Comparison of ENCODE assay signal across 21 cellular contexts in genomic region chr4:104393649-104394048, GRCh38.
DNase-seq lines count a peak whose midpoint lies in the region; ATAC-seq, FAIRE-seq and TF ChIP-seq lines count a peak whose summit lies in the region.
"Had no signal": no experiment of that assay in that cellular context is flagged by ENCODE, and none has a peak within 500 bp of the region (broad histone marks: within the 10 kb centered on the region; RNA-seq: fewer than 3 reads in every experiment).

No MANE protein-coding gene starts in this region.

- no peaks in the 10 kb centered on the region for H3K9me3 ChIP-seq in endocrine pancreas (ENCODE audit: control insufficient read depth, low read length)
- H3K9me3 ChIP-seq: neutrophil had no signal

- H3K56ac ChIP-seq in mesendoderm (ENCODE audit: low read length): no peak overlapping the region

- H3K9ac ChIP-seq in endocrine pancreas (ENCODE audit: control insufficient read depth, insufficient read depth, low read length) (no peak overlapping the region), mesendoderm (ENCODE audit: low read length) (no peak overlapping the region)

- ATAC-seq in HG02885 (IDR thresholded peaks at IDR 0.05; ENCODE audit: poor library complexity, unreplicated experiment) (no peak), HG02623 (IDR thresholded peaks at IDR 0.05; ENCODE audit: unreplicated experiment) (no peak)
- ATAC-seq: activated CD4-positive, CD25-positive, alpha-beta regulatory T cell treated with anti-CD3 and anti-CD28 coated beads, Interleukin-2, amount 50 U/mL, for 24 hours; activated CD8-positive, alpha-beta T cell treated with anti-CD3 and anti-CD28 coated beads for 36 hours; HepG2; stimulated activated memory B cell treated with anti-CD40 and anti-IgM and Interleukin-4, amounts not matched to agents 10 μg/mL and 1 μg/mL and 100 μg/mL, for 72 hours had no signal

- intact Hi-C loops in activated T-helper 1 cell treated with anti-CD3 and anti-CD28 coated beads, Interleukin-12 subunit alpha, Interleukin-12 subunit beta, Interleukin-2, Interleukin-4 antibody, amounts not matched to agents 30 ng/mL and 10 ng/mL and 1 ng/mL, durations not matched to agents 14 hours and 24 hours and 36 hours (cut with micrococcal nuclease): no loop called here

- H2AK5ac ChIP-seq in mesendoderm (ENCODE audit: low read length): no peak overlapping the region

- no peak overlapping the region for H2BK5ac ChIP-seq in mesendoderm (ENCODE audit: low read length)

- no peak overlapping the region for H2BK120ac ChIP-seq in mesendoderm (ENCODE audit: low read depth, low read length)

- H3K4me3 ChIP-seq in endocrine pancreas (ENCODE audit: control insufficient read depth, insufficient read depth, low read length) (peak overlapping the region; percentile 92), mesendoderm (ENCODE audit: low read length) (no peak overlapping the region)
- H3K4me3 ChIP-seq: lung had no signal

- no peak for TF ChIP-seq CTCF in D721Med (IDR thresholded peaks at IDR 0.05; ENCODE audit: insufficient read depth, missing control alignments)

- H3K4ac ChIP-seq in mesendoderm (ENCODE audit: low read depth, low read length): no peak overlapping the region

- no peak overlapping the region for H3K4me3 Mint-ChIP-seq in activated T-helper 1 cell treated with anti-CD3 and anti-CD28 coated beads, Interleukin-12 subunit alpha, Interleukin-12 subunit beta, Interleukin-2, Interleukin-4 antibody, amounts not matched to agents 30 ng/mL and 10 ng/mL and 1 ng/mL, durations not matched to agents 14 hours and 24 hours and 36 hours
- H3K4me3 Mint-ChIP-seq: activated CD8-positive, alpha-beta T cell treated with anti-CD3 and anti-CD28 coated beads for 36 hours; immature natural killer cell; stimulated activated memory B cell treated with anti-CD40 and anti-IgM and Interleukin-4, amounts not matched to agents 10 μg/mL and 1 μg/mL and 100 μg/mL, for 72 hours had no signal

- no peaks in the 10 kb centered on the region for H3K36me3 ChIP-seq in endocrine pancreas (ENCODE audit: control insufficient read depth, insufficient read depth, low read length)
- no peaks in the 10 kb centered on the region for H3K36me3 ChIP-seq in mesendoderm (ENCODE audit: control insufficient read depth, insufficient read depth, low read length)
- H3K36me3 ChIP-seq: brain microvascular endothelial cell, neutrophil had no signal

- no peaks in the 10 kb centered on the region for H3K9me3 Mint-ChIP-seq in activated T-helper 1 cell treated with anti-CD3 and anti-CD28 coated beads, Interleukin-12 subunit alpha, Interleukin-12 subunit beta, Interleukin-2, Interleukin-4 antibody, amounts not matched to agents 30 ng/mL and 10 ng/mL and 1 ng/mL, durations not matched to agents 14 hours and 24 hours and 36 hours
- H3K9me3 Mint-ChIP-seq: activated CD8-positive, alpha-beta T cell treated with anti-CD3 and anti-CD28 coated beads for 36 hours; stimulated activated memory B cell treated with anti-CD40 and anti-IgM and Interleukin-4, amounts not matched to agents 10 μg/mL and 1 μg/mL and 100 μg/mL, for 72 hours had no signal

- H4K8ac ChIP-seq in mesendoderm (ENCODE audit: low read depth, low read length): no peak overlapping the region

- H3K79me1 ChIP-seq in mesendoderm (ENCODE audit: low read length): no peaks in the 10 kb centered on the region

- no CpG with 5 or more reads among the region's 2 CpGs for WGBS in mesendoderm (ENCODE audit: extremely low coverage, insufficient coverage, low lambda C conversion rate)

- H3K4me2 ChIP-seq in mesendoderm (ENCODE audit: low read length): no peak overlapping the region

- H3K79me2 ChIP-seq in mesendoderm (ENCODE audit: control insufficient read depth, insufficient read depth, low read length): no peaks in the 10 kb centered on the region

- no peak for DNase-seq in D721Med (ENCODE audit: insufficient read length, low spot score)
- peak; percentile 24 for DNase-seq in NCI-H748 treated with DMSO at 0.1 percent for 48 hours (lab: John Stamatoyannopoulos, UW)
- peak; percentile 5 for DNase-seq in mesendoderm
- no peak for DNase-seq in activated T-helper 1 cell treated with anti-CD3 and anti-CD28 coated beads, Interleukin-12 subunit alpha, Interleukin-12 subunit beta, Interleukin-2, Interleukin-4 antibody, amounts not matched to agents 30 ng/mL and 10 ng/mL and 1 ng/mL, durations not matched to agents 14 hours and 24 hours and 36 hours (ENCODE audit: low spot score)
- no peak for DNase-seq in NCI-H1105 (lab: John Stamatoyannopoulos, UW)
- DNase-seq: activated CD8-positive, alpha-beta T cell treated with anti-CD3 and anti-CD28 coated beads for 36 hours; activated gamma-delta T cell treated with Interleukin-2 at 50 U/mL for 16 hours; activated T-cell treated with anti-CD3 and anti-CD28 coated beads for 4 hours; brain microvascular endothelial cell; immature natural killer cell; NCI-H510A treated with DMSO at 0.1 percent for 48 hours; small intestine had no signal

- H3K4me1 ChIP-seq in endocrine pancreas (ENCODE audit: control insufficient read depth, insufficient read depth, low read length) (no peaks in the 10 kb centered on the region), mesendoderm (ENCODE audit: control insufficient read depth, low read depth, low read length) (no peaks in the 10 kb centered on the region)

- no peak overlapping the region for H3K18ac ChIP-seq in mesendoderm (ENCODE audit: low read length)

- no peaks in the 10 kb centered on the region for H3K36me3 Mint-ChIP-seq in activated T-helper 1 cell treated with anti-CD3 and anti-CD28 coated beads, Interleukin-12 subunit alpha, Interleukin-12 subunit beta, Interleukin-2, Interleukin-4 antibody, amounts not matched to agents 30 ng/mL and 10 ng/mL and 1 ng/mL, durations not matched to agents 14 hours and 24 hours and 36 hours (ENCODE audit: low read depth)
- H3K36me3 Mint-ChIP-seq: immature natural killer cell; stimulated activated memory B cell treated with anti-CD40 and anti-IgM and Interleukin-4, amounts not matched to agents 10 μg/mL and 1 μg/mL and 100 μg/mL, for 72 hours had no signal

- H3K27ac ChIP-seq in mesendoderm (ENCODE audit: low read depth, low read length): no peak overlapping the region
- H3K27ac ChIP-seq: brain microvascular endothelial cell, C4-2B, neutrophil had no signal

- H3K27me3 Mint-ChIP-seq in activated T-helper 1 cell treated with anti-CD3 and anti-CD28 coated beads, Interleukin-12 subunit alpha, Interleukin-12 subunit beta, Interleukin-2, Interleukin-4 antibody, amounts not matched to agents 30 ng/mL and 10 ng/mL and 1 ng/mL, durations not matched to agents 14 hours and 24 hours and 36 hours (ENCODE audit: insufficient read depth): no peaks in the 10 kb centered on the region
- H3K27me3 Mint-ChIP-seq: activated CD8-positive, alpha-beta T cell treated with anti-CD3 and anti-CD28 coated beads for 36 hours; stimulated activated memory B cell treated with anti-CD40 and anti-IgM and Interleukin-4, amounts not matched to agents 10 μg/mL and 1 μg/mL and 100 μg/mL, for 72 hours had no signal

- no peak overlapping the region for H2BK15ac ChIP-seq in mesendoderm (replicated peaks; ENCODE audit: low read depth)

- H3K27ac Mint-ChIP-seq in activated T-helper 1 cell treated with anti-CD3 and anti-CD28 coated beads, Interleukin-12 subunit alpha, Interleukin-12 subunit beta, Interleukin-2, Interleukin-4 antibody, amounts not matched to agents 30 ng/mL and 10 ng/mL and 1 ng/mL, durations not matched to agents 14 hours and 24 hours and 36 hours: no peak overlapping the region
- H3K27ac Mint-ChIP-seq: activated CD8-positive, alpha-beta T cell treated with anti-CD3 and anti-CD28 coated beads for 36 hours; immature natural killer cell; stimulated activated memory B cell treated with anti-CD40 and anti-IgM and Interleukin-4, amounts not matched to agents 10 μg/mL and 1 μg/mL and 100 μg/mL, for 72 hours had no signal

- no peak overlapping the region for H4K5ac ChIP-seq in mesendoderm (ENCODE audit: low read length)

- peak; percentile 35 for FAIRE-seq in D721Med (lab: Jason Lieb, UNC)
- FAIRE-seq: HepG2 had no signal

- H3K4me1 Mint-ChIP-seq in activated T-helper 1 cell treated with anti-CD3 and anti-CD28 coated beads, Interleukin-12 subunit alpha, Interleukin-12 subunit beta, Interleukin-2, Interleukin-4 antibody, amounts not matched to agents 30 ng/mL and 10 ng/mL and 1 ng/mL, durations not matched to agents 14 hours and 24 hours and 36 hours (ENCODE audit: low read depth): no peaks in the 10 kb centered on the region
- H3K4me1 Mint-ChIP-seq: immature natural killer cell; stimulated activated memory B cell treated with anti-CD40 and anti-IgM and Interleukin-4, amounts not matched to agents 10 μg/mL and 1 μg/mL and 100 μg/mL, for 72 hours had no signal

- H3K23ac ChIP-seq in mesendoderm (ENCODE audit: low read length): no peak overlapping the region

- H3K27me3 ChIP-seq in endocrine pancreas (ENCODE audit: control insufficient read depth, insufficient read depth, low read length) (no peaks in the 10 kb centered on the region), mesendoderm (ENCODE audit: insufficient read depth, low read length, poor library complexity) (no peaks in the 10 kb centered on the region)
- H3K27me3 ChIP-seq: brain microvascular endothelial cell, neutrophil had no signal

Comparison
In these comparisons a context has a peak if more than half of its experiments do, and no peak if none do; other contexts are left out.
1. DNase-seq: peak in NCI-H748 treated with DMSO at 0.1 percent for 48 hours (single experiment) and mesendoderm (single experiment); none in D721Med (single experiment), activated T-helper 1 cell treated with anti-CD3 and anti-CD28 coated beads, Interleukin-12 subunit alpha, Interleukin-12 subunit beta, Interleukin-2, Interleukin-4 antibody, amounts not matched to agents 30 ng/mL and 10 ng/mL and 1 ng/mL, durations not matched to agents 14 hours and 24 hours and 36 hours (single experiment) and NCI-H1105 (single experiment).